In the genomic region with DNA sequence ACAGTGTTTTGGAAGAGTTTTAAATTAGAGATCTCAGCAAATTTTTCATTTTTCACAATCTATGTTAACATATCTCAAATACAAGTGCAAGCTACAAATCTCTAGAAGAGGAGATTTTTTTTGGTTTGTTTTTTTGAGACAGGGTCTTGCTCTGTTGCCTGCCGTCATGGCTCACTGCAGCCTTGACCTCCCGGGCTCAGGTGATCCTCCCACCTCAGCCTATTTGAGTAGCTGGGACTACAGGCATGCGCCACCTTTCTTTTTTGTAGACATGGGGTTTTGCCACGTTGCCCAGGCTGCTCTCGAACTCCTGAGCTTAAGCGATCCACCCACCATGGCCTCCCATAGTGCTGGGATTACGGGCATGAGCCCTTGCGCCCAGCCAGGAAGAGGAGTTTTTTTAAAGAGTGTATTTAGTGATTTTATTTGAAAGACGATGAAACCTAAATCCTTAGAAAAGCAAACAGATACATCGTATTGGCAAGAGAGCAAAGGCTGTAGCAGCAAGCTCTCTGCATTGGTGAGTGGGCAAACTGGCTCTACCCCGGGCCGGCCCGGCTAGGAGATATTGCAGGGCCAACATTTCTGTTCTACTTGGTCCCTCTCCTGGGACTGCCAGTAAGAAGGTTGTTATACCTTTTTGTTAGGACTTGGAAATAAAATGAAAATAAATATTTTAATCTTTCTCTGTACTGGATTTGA, we compare ENCODE assay signal across 26 cellular contexts.
"Had no signal": no experiment of that assay in that cellular context is flagged by ENCODE, and none has a peak within 500 bp of the region (broad histone marks: within the 10 kb centered on the region; RNA-seq: fewer than 3 reads in every experiment).

No MANE protein-coding gene starts in this region.

- H3K4me3 ChIP-seq: dorsolateral prefrontal cortex, gastrocnemius medialis, left lung, mucosa of descending colon, pancreas, right atrium auricular region, smooth muscle cell, suprapubic skin had no signal

- H3K9me3 ChIP-seq: gastrocnemius medialis, left lung, mucosa of descending colon, neutrophil, pancreas, right atrium auricular region, suprapubic skin had no signal

- H3K4me3 Mint-ChIP-seq: mesothelial cell of epicardium; naive B cell; stimulated activated naive CD8-positive, alpha-beta T cell treated with anti-CD3 and anti-CD28 coated beads, Interleukin-15, amount 100 ng/mL, for 72 hours had no signal

- H3K27me3 ChIP-seq: dorsolateral prefrontal cortex, gastrocnemius medialis, left lung, neutrophil, pancreas, right atrium auricular region, suprapubic skin had no signal

- H3K4me1 Mint-ChIP-seq: naive B cell; stimulated activated naive CD8-positive, alpha-beta T cell treated with anti-CD3 and anti-CD28 coated beads, Interleukin-15, amount 100 ng/mL, for 72 hours had no signal

- ATAC-seq: esophagus mucosa; gastrocnemius medialis; left lung; mucosa of descending colon; pancreas; sciatic nerve; stimulated activated naive CD8-positive, alpha-beta T cell treated with anti-CD3 and anti-CD28 coated beads, Interleukin-15, amount 100 ng/mL, for 72 hours had no signal

- H3K27ac Mint-ChIP-seq: mesothelial cell of epicardium; progenitor cell of endocrine pancreas; stimulated activated naive CD8-positive, alpha-beta T cell treated with anti-CD3 and anti-CD28 coated beads, Interleukin-15, amount 100 ng/mL, for 72 hours had no signal

- H3K36me3 ChIP-seq: neutrophil had no signal

- DNase-seq: dorsolateral prefrontal cortex; effector CD4-positive, alpha-beta T cell; foreskin fibroblast; gastrocnemius medialis; head of caudate nucleus; left lung; mesenchymal stem cell; mucosa of descending colon; naive B cell; pancreas; stimulated activated CD4-positive, alpha-beta T cell treated with anti-CD3 and anti-CD28 coated beads, Interleukin-12 subunit alpha, Interleukin-12 subunit beta, amount 100 ng/mL, for 4 hours; stimulated activated CD4-positive, alpha-beta T cell treated with anti-CD3 and anti-CD28 coated beads, Interleukin-1b, Interleukin-23, amount 100 ng/mL, for 48 hours; stimulated activated CD4-positive, alpha-beta T cell treated with anti-CD3 and anti-CD28 coated beads, Interleukin-4, amount 100 ng/mL, for 1 hour; stimulated activated CD8-positive, alpha-beta memory T cell treated with anti-CD3 and anti-CD28 coated beads, Interleukin-4, amount 100 ng/mL, for 48 hours; stimulated activated naive CD4-positive, alpha-beta T cell; stimulated activated naive CD8-positive, alpha-beta T cell treated with anti-CD3 and anti-CD28 coated beads, Interleukin-15, amount 100 ng/mL, for 72 hours; trophoblast cell had no signal

- H3K27me3 Mint-ChIP-seq: naive B cell; progenitor cell of endocrine pancreas; stimulated activated naive CD8-positive, alpha-beta T cell treated with anti-CD3 and anti-CD28 coated beads, Interleukin-15, amount 100 ng/mL, for 72 hours had no signal

- H3K27ac ChIP-seq: epithelial cell of prostate, gastrocnemius medialis, left lung, neutrophil, pancreas, suprapubic skin had no signal

- H3K4me1 ChIP-seq: left lung, pancreas had no signal

- H3K9me3 Mint-ChIP-seq: mesothelial cell of epicardium; naive B cell; stimulated activated naive CD8-positive, alpha-beta T cell treated with anti-CD3 and anti-CD28 coated beads, Interleukin-15, amount 100 ng/mL, for 72 hours had no signal
